In the genomic region with DNA sequence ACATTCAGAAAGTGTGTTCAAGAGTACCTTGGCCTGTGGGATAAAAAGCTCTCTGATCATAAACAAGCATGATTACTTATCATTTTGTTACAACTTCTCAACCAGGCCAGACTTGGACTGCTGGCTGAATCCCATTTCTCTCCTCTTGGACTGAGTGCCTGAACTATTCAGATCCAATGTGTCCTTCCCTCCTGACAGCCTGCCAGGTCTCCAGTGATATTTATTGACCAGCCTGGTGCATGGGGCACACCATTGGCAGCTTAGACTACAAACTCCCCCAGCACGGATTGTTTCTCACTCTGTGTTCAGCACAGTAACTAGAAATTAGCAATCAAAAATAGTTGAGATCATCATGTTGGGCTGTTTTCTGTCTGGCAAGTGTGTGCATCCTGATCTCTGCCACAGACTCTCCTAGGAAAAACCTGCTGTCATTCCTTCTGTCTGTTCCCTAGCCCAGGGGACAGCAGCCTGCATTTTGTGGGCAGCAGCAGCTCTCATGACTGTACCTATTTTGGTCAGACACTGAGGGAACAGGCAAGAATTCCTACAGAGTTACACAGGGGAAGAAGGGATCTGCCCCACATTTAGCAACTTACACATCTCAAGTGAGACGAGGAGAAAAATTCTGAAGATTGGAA, we compare ENCODE assay signal across 1 cellular context.
TF ChIP-seq lines count a peak whose summit lies in the region.

No MANE protein-coding gene starts in this region.

TF ChIP-seq in GM12878, 131 proteins besides CTCF, POLR2A, EP300 and RAD21 (continued from another document):
- TF ChIP-seq, protein P1, sequence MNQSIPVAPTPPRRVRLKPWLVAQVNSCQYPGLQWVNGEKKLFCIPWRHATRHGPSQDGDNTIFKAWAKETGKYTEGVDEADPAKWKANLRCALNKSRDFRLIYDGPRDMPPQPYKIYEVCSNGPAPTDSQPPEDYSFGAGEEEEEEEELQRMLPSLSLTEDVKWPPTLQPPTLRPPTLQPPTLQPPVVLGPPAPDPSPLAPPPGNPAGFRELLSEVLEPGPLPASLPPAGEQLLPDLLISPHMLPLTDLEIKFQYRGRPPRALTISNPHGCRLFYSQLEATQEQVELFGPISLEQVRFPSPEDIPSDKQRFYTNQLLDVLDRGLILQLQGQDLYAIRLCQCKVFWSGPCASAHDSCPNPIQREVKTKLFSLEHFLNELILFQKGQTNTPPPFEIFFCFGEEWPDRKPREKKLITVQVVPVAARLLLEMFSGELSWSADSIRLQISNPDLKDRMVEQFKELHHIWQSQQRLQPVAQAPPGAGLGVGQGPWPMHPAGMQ (IDR thresholded peaks at IDR 0.05; ENCODE audit: borderline replicate concordance) = no peak
- TF ChIP-seq GATAD2B (conservative IDR thresholded peaks at IDR 0.05; ENCODE audit: low read depth) = no peak
- TF ChIP-seq SIN3A (IDR thresholded peaks at IDR 0.05; ENCODE audit: low read depth, low read length) = no peak
- TF ChIP-seq, protein P2, sequence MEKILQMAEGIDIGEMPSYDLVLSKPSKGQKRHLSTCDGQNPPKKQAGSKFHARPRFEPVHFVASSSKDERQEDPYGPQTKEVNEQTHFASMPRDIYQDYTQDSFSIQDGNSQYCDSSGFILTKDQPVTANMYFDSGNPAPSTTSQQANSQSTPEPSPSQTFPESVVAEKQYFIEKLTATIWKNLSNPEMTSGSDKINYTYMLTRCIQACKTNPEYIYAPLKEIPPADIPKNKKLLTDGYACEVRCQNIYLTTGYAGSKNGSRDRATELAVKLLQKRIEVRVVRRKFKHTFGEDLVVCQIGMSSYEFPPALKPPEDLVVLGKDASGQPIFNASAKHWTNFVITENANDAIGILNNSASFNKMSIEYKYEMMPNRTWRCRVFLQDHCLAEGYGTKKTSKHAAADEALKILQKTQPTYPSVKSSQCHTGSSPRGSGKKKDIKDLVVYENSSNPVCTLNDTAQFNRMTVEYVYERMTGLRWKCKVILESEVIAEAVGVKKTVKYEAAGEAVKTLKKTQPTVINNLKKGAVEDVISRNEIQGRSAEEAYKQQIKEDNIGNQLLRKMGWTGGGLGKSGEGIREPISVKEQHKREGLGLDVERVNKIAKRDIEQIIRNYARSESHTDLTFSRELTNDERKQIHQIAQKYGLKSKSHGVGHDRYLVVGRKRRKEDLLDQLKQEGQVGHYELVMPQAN (conservative IDR thresholded peaks at IDR 0.05) = no peak
- no peak for TF ChIP-seq ATF7 (IDR thresholded peaks at IDR 0.05; ENCODE audit: low read depth)
- no peak for TF ChIP-seq NFXL1 (IDR thresholded peaks at IDR 0.05; ENCODE audit: borderline replicate concordance)
- no peak for TF ChIP-seq PML (IDR thresholded peaks at IDR 0.05; ENCODE audit: low read length)
- TF ChIP-seq SMC3 (IDR thresholded peaks at IDR 0.05; ENCODE audit: borderline replicate concordance, low read length) = no peak
- no peak for TF ChIP-seq MTA3 (IDR thresholded peaks at IDR 0.05; ENCODE audit: borderline replicate concordance, low read length)
- TF ChIP-seq, protein P3, sequence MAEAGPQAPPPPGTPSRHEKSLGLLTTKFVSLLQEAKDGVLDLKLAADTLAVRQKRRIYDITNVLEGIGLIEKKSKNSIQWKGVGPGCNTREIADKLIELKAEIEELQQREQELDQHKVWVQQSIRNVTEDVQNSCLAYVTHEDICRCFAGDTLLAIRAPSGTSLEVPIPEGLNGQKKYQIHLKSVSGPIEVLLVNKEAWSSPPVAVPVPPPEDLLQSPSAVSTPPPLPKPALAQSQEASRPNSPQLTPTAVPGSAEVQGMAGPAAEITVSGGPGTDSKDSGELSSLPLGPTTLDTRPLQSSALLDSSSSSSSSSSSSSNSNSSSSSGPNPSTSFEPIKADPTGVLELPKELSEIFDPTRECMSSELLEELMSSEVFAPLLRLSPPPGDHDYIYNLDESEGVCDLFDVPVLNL (IDR thresholded peaks at IDR 0.05; ENCODE audit: low read depth, low read length) = no peak
- TF ChIP-seq, protein P4, sequence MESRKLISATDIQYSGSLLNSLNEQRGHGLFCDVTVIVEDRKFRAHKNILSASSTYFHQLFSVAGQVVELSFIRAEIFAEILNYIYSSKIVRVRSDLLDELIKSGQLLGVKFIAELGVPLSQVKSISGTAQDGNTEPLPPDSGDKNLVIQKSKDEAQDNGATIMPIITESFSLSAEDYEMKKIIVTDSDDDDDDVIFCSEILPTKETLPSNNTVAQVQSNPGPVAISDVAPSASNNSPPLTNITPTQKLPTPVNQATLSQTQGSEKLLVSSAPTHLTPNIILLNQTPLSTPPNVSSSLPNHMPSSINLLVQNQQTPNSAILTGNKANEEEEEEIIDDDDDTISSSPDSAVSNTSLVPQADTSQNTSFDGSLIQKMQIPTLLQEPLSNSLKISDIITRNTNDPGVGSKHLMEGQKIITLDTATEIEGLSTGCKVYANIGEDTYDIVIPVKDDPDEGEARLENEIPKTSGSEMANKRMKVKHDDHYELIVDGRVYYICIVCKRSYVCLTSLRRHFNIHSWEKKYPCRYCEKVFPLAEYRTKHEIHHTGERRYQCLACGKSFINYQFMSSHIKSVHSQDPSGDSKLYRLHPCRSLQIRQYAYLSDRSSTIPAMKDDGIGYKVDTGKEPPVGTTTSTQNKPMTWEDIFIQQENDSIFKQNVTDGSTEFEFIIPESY (IDR thresholded peaks at IDR 0.05) = no peak
- no peak for TF ChIP-seq ESRRA (IDR thresholded peaks at IDR 0.05; ENCODE audit: low read length)
- no peak for TF ChIP-seq BCL11A (IDR thresholded peaks at IDR 0.05; ENCODE audit: low read depth, low read length)
- TF ChIP-seq, protein P5, sequence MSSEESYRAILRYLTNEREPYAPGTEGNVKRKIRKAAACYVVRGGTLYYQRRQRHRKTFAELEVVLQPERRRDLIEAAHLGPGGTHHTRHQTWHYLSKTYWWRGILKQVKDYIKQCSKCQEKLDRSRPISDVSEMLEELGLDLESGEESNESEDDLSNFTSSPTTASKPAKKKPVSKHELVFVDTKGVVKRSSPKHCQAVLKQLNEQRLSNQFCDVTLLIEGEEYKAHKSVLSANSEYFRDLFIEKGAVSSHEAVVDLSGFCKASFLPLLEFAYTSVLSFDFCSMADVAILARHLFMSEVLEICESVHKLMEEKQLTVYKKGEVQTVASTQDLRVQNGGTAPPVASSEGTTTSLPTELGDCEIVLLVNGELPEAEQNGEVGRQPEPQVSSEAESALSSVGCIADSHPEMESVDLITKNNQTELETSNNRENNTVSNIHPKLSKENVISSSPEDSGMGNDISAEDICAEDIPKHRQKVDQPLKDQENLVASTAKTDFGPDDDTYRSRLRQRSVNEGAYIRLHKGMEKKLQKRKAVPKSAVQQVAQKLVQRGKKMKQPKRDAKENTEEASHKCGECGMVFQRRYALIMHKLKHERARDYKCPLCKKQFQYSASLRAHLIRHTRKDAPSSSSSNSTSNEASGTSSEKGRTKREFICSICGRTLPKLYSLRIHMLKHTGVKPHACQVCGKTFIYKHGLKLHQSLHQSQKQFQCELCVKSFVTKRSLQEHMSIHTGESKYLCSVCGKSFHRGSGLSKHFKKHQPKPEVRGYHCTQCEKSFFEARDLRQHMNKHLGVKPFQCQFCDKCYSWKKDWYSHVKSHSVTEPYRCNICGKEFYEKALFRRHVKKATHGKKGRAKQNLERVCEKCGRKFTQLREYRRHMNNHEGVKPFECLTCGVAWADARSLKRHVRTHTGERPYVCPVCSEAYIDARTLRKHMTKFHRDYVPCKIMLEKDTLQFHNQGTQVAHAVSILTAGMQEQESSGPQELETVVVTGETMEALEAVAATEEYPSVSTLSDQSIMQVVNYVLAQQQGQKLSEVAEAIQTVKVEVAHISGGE (CRISPR knock-in tag; IDR thresholded peaks at IDR 0.05) = no peak
- no peak for TF ChIP-seq WRNIP1 (IDR thresholded peaks at IDR 0.05; ENCODE audit: borderline replicate concordance, low read depth, low read length)
TF ChIP-seq in GM12878: peak in this region for 0.
